Comparison of ENCODE assay signal across 2 cellular contexts in the genomic region with DNA sequence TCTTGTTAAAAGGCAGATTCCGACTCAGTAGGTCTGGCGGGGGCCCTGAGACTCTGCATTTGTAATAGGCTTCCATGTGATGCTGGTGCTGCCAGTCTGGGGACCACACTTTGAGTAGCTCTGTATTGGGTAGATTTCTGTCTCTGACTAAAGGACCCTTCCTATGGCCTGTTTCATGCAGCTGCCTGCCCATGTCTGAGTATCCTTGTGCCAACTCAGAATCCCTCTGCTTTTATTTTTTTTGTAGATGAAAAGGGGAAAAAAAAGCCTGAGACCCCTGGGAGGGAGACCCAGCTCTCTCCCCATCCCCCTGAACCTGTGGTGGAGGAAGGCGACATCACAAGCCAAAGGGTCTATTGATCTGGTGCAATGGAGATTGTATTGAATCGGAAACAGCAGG.
TF ChIP-seq lines count a peak whose summit lies in the region.

No MANE protein-coding gene starts in this region.

TF ChIP-seq in K562, 482 proteins besides CTCF, POLR2A, EP300 and RAD21 (continued from another document):
- TF ChIP-seq, protein P1, sequence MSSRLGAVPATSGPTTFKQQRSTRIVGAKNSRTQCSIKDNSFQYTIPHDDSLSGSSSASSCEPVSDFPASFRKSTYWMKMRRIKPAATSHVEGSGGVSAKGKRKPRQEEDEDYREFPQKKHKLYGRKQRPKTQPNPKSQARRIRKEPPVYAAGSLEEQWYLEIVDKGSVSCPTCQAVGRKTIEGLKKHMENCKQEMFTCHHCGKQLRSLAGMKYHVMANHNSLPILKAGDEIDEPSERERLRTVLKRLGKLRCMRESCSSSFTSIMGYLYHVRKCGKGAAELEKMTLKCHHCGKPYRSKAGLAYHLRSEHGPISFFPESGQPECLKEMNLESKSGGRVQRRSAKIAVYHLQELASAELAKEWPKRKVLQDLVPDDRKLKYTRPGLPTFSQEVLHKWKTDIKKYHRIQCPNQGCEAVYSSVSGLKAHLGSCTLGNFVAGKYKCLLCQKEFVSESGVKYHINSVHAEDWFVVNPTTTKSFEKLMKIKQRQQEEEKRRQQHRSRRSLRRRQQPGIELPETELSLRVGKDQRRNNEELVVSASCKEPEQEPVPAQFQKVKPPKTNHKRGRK (tag; IDR thresholded peaks at IDR 0.05): no peak
- TF ChIP-seq CREM (IDR thresholded peaks at IDR 0.05; ENCODE audit: low read depth): no peak
- TF ChIP-seq ZNF507 (tag; conservative IDR thresholded peaks at IDR 0.05): no peak
- TF ChIP-seq ZNF175 (CRISPR knock-in tag; IDR thresholded peaks at IDR 0.05; ENCODE audit: low read depth): no peak
- TF ChIP-seq, protein P2, sequence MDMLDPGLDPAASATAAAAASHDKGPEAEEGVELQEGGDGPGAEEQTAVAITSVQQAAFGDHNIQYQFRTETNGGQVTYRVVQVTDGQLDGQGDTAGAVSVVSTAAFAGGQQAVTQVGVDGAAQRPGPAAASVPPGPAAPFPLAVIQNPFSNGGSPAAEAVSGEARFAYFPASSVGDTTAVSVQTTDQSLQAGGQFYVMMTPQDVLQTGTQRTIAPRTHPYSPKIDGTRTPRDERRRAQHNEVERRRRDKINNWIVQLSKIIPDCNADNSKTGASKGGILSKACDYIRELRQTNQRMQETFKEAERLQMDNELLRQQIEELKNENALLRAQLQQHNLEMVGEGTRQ (CRISPR knock-in tag; IDR thresholded peaks at IDR 0.05): no peak
- no peak for TF ChIP-seq ZNF589 (CRISPR knock-in tag; IDR thresholded peaks at IDR 0.05; ENCODE audit: low read depth)

TF ChIP-seq in neural cell, 6 proteins besides CTCF, POLR2A, EP300 and RAD21 (continued from another document):
- TF ChIP-seq, protein P3, sequence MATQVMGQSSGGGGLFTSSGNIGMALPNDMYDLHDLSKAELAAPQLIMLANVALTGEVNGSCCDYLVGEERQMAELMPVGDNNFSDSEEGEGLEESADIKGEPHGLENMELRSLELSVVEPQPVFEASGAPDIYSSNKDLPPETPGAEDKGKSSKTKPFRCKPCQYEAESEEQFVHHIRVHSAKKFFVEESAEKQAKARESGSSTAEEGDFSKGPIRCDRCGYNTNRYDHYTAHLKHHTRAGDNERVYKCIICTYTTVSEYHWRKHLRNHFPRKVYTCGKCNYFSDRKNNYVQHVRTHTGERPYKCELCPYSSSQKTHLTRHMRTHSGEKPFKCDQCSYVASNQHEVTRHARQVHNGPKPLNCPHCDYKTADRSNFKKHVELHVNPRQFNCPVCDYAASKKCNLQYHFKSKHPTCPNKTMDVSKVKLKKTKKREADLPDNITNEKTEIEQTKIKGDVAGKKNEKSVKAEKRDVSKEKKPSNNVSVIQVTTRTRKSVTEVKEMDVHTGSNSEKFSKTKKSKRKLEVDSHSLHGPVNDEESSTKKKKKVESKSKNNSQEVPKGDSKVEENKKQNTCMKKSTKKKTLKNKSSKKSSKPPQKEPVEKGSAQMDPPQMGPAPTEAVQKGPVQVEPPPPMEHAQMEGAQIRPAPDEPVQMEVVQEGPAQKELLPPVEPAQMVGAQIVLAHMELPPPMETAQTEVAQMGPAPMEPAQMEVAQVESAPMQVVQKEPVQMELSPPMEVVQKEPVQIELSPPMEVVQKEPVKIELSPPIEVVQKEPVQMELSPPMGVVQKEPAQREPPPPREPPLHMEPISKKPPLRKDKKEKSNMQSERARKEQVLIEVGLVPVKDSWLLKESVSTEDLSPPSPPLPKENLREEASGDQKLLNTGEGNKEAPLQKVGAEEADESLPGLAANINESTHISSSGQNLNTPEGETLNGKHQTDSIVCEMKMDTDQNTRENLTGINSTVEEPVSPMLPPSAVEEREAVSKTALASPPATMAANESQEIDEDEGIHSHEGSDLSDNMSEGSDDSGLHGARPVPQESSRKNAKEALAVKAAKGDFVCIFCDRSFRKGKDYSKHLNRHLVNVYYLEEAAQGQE (IDR thresholded peaks at IDR 0.05; ENCODE audit: borderline replicate concordance): no peak
- TF ChIP-seq SMC3 (conservative IDR thresholded peaks at IDR 0.05; ENCODE audit: poor library complexity) (no peak), POLR2AphosphoS5 (IDR thresholded peaks at IDR 0.05) (no peak), TAF1 (IDR thresholded peaks at IDR 0.05; ENCODE audit: low read depth) (no peak), EZH2 (IDR thresholded peaks at IDR 0.05; ENCODE audit: borderline replicate concordance, insufficient read depth, low read length, poor library complexity, severe bottlenecking) (no peak)
TF ChIP-seq in neural cell: peak in this region for 0.
